Comparison of ENCODE assay signal across 13 cellular contexts in genomic region chr15:96115642-96116041, GRCh38.
DNase-seq lines count a peak whose midpoint lies in the region; ATAC-seq and TF ChIP-seq lines count a peak whose summit lies in the region.
"Had no signal": no experiment of that assay in that cellular context is flagged by ENCODE, and none has a peak within 500 bp of the region (broad histone marks: within the 10 kb centered on the region; RNA-seq: fewer than 3 reads in every experiment).

No MANE protein-coding gene starts in this region.

- no peaks in the 10 kb centered on the region for H3K4me1 ChIP-seq in lower lobe of right lung
- H3K4me1 ChIP-seq: heart left ventricle had no signal

- peak; percentile 29 for DNase-seq in HT1080 (ENCODE audit: low read depth)
- DNase-seq in dedifferentiated amniotic fluid mesenchymal stem cell (ENCODE audit: extremely low spot score) = peak; percentile 25
- DNase-seq in renal cortical epithelial cell (ENCODE audit: low read depth) = peak; percentile 75
- DNase-seq in lower lobe of right lung = no peak
- DNase-seq: activated CD4-positive, CD25-positive, alpha-beta regulatory T cell; activated naive CD8-positive, alpha-beta T cell treated with anti-CD3 and anti-CD28 coated beads, Interleukin-2, amount 50 U/mL, for 24 hours; heart left ventricle; NCI-H2171 treated with DMSO at 0.1 percent for 48 hours; OCI-M1 had no signal

- intact Hi-C loops in lower lobe of right lung (cut with DNase I) = no loop called here

- no peak overlapping the region for H3K4me3 ChIP-seq in lower lobe of right lung
- H3K4me3 ChIP-seq: heart left ventricle, neural progenitor cell had no signal

- H3K36me3 ChIP-seq in lower lobe of right lung = no peaks in the 10 kb centered on the region
- H3K36me3 ChIP-seq: heart left ventricle, neural progenitor cell had no signal

- ATAC-seq in GM18498 (IDR thresholded peaks at IDR 0.05; ENCODE audit: unreplicated experiment) (peak; percentile 54), GM18861 (IDR thresholded peaks at IDR 0.05; ENCODE audit: unreplicated experiment) (no peak), GM19467 (IDR thresholded peaks at IDR 0.05; ENCODE audit: unreplicated experiment) (no peak), lower lobe of right lung (no peak)
- ATAC-seq: activated naive CD8-positive, alpha-beta T cell treated with anti-CD3 and anti-CD28 coated beads, Interleukin-2, amount 50 U/mL, for 24 hours had no signal

- H3K9me3 ChIP-seq in lower lobe of right lung = no peaks in the 10 kb centered on the region
- H3K9me3 ChIP-seq: heart left ventricle had no signal

- H3K27ac ChIP-seq in lower lobe of right lung = no peak overlapping the region
- H3K27ac ChIP-seq: heart left ventricle, neural progenitor cell had no signal

- no peaks in the 10 kb centered on the region for H3K27me3 ChIP-seq in lower lobe of right lung (ENCODE audit: low read depth)
- H3K27me3 ChIP-seq: heart left ventricle, neural progenitor cell had no signal

- no peak for TF ChIP-seq CTCF in lower lobe of right lung (IDR thresholded peaks at IDR 0.05)
